ENCODE assay signal across 9 cellular contexts in genomic region chr22:30763815-30764686, GRCh38.
A peak's percentile ranks its signal among the peaks of the same experiment; 100 is the strongest.
DNase-seq lines count a peak whose midpoint lies in the region; ATAC-seq and TF ChIP-seq lines count a peak whose summit lies in the region.
"Had no signal": no experiment of that assay in that cellular context is flagged by ENCODE, and none has a peak within 500 bp of the region (broad histone marks: within the 10 kb centered on the region; RNA-seq: fewer than 3 reads in every experiment).

No MANE protein-coding gene starts in this region.

- H3K36me3 ChIP-seq in Peyer's patch (no peaks in the 10 kb centered on the region), gastrocnemius medialis (no peaks in the 10 kb centered on the region)

- H3K27ac ChIP-seq in Peyer's patch (no peak overlapping the region), right cardiac atrium (ENCODE audit: low read length) (no peak overlapping the region), gastrocnemius medialis (no peak overlapping the region)

- TF ChIP-seq CTCF in LNCAP (IDR thresholded peaks at IDR 0.05): peak; percentile 67
- TF ChIP-seq CTCF in Peyer's patch (IDR thresholded peaks at IDR 0.05): peak in 4 of 6 experiments; percentile 52 to 80 (median 78)
- peak; percentile 26 to 59 (median 51) for TF ChIP-seq CTCF in gastrocnemius medialis (IDR thresholded peaks at IDR 0.05 in 4 of 5, conservative IDR thresholded peaks at IDR 0.05 in 1 of 5)

- intact Hi-C loops in right cardiac atrium (cut with DNase I): loop anchor here in 2 of 4 donors (2.0 kb wide), 2 partner anchors 155 to 157 kb away; no protein-coding TSS in a partner anchor
- intact Hi-C loops in gastrocnemius medialis (cut with DNase I; ENCODE audit: low total_unique reads): loop anchor here (1.0 kb wide), 1 partner anchor 156 kb away; no protein-coding TSS in a partner anchor

- no peak overlapping the region for H3K4me3 Mint-ChIP-seq in activated naive CD8-positive, alpha-beta T cell treated with anti-CD3 and anti-CD28 coated beads, Interleukin-2, amount 10 ng/mL, durations not matched to agents 7 days and 5 days
- H3K4me3 Mint-ChIP-seq: stimulated activated naive CD8-positive, alpha-beta T cell treated with anti-CD3 and anti-CD28 coated beads, Interleukin-15, Interleukin-2, amounts not matched to agents 100 ng/mL and 50 ng/mL, for 24 hours had no signal

- no peaks in the 10 kb centered on the region for H3K9me3 Mint-ChIP-seq in activated naive CD8-positive, alpha-beta T cell treated with anti-CD3 and anti-CD28 coated beads, Interleukin-2, amount 10 ng/mL, durations not matched to agents 7 days and 5 days
- H3K9me3 Mint-ChIP-seq: stimulated activated naive CD8-positive, alpha-beta T cell treated with anti-CD3 and anti-CD28 coated beads, Interleukin-15, Interleukin-2, amounts not matched to agents 100 ng/mL and 50 ng/mL, for 24 hours had no signal

- H3K4me1 ChIP-seq in Peyer's patch (no peaks in the 10 kb centered on the region), right cardiac atrium (ENCODE audit: control insufficient read depth, insufficient read depth, low read length) (no peaks in the 10 kb centered on the region), gastrocnemius medialis (no peaks in the 10 kb centered on the region)

- H3K4me3 ChIP-seq in Peyer's patch (no peak overlapping the region), right cardiac atrium (ENCODE audit: low read length) (no peak overlapping the region), gastrocnemius medialis (no peak overlapping the region)

- no peaks in the 10 kb centered on the region for H3K27me3 Mint-ChIP-seq in activated naive CD8-positive, alpha-beta T cell treated with anti-CD3 and anti-CD28 coated beads, Interleukin-2, amount 10 ng/mL, durations not matched to agents 7 days and 5 days
- H3K27me3 Mint-ChIP-seq: stimulated activated naive CD8-positive, alpha-beta T cell treated with anti-CD3 and anti-CD28 coated beads, Interleukin-15, Interleukin-2, amounts not matched to agents 100 ng/mL and 50 ng/mL, for 24 hours had no signal

- DNase-seq in Daoy (ENCODE audit: low read depth) (peak; percentile 71), Peyer's patch (peak in 1 of 3 donors; percentile 69), right cardiac atrium (peak in 2 of 3 donors; percentile 31 to 57), gastrocnemius medialis (peak; percentile 13 to 30)
- DNase-seq in activated naive CD8-positive, alpha-beta T cell treated with anti-CD3 and anti-CD28 coated beads, Interleukin-2, amount 10 ng/mL, durations not matched to agents 7 days and 5 days: peak; percentile 33

- no peaks in the 10 kb centered on the region for H3K36me3 Mint-ChIP-seq in activated naive CD8-positive, alpha-beta T cell treated with anti-CD3 and anti-CD28 coated beads, Interleukin-2, amount 10 ng/mL, durations not matched to agents 7 days and 5 days

- in situ Hi-C loops in gastrocnemius medialis (cut with MboI; ENCODE audit: low sequenced_read_pairs in 4 of 4): loop anchor here in 3 of 4 donors (10.0 to 25.0 kb wide), 2 partner anchors 151 to 373 kb away; partner anchors contain the start of gene PLA2G3 (in 1 of the 3)

- ATAC-seq in activated naive CD8-positive, alpha-beta T cell treated with anti-CD3 and anti-CD28 coated beads, Interleukin-2, amount 10 ng/mL, durations not matched to agents 7 days and 5 days (ENCODE audit: low read depth): peak; percentile 81
- peak; percentile 66 to 71 for ATAC-seq in right cardiac atrium
- ATAC-seq in gastrocnemius medialis: peak in 1 of 2 donors; percentile 71
- ATAC-seq in HG02840 (IDR thresholded peaks at IDR 0.05; ENCODE audit: low FRiP score, unreplicated experiment): no peak
- no peak for ATAC-seq in GM19463 (IDR thresholded peaks at IDR 0.05; ENCODE audit: unreplicated experiment)

- H3K27ac Mint-ChIP-seq in activated naive CD8-positive, alpha-beta T cell treated with anti-CD3 and anti-CD28 coated beads, Interleukin-2, amount 10 ng/mL, durations not matched to agents 7 days and 5 days: no peak overlapping the region
- H3K27ac Mint-ChIP-seq: stimulated activated naive CD8-positive, alpha-beta T cell treated with anti-CD3 and anti-CD28 coated beads, Interleukin-15, Interleukin-2, amounts not matched to agents 100 ng/mL and 50 ng/mL, for 24 hours had no signal

- 46% methylated on average over 12 of the region's 12 CpGs for WGBS in right cardiac atrium

- POLR2A ChIA-PET in activated naive CD8-positive, alpha-beta T cell treated with anti-CD3 and anti-CD28 coated beads, Interleukin-2, amount 10 ng/mL, durations not matched to agents 7 days and 5 days (lab: Charles Lee): interaction anchor here (1.4 kb wide), 1 partner anchor 318 kb away, joined by 5 read pairs; no protein-coding TSS in a partner anchor

- TF ChIP-seq POLR2A in Peyer's patch (IDR thresholded peaks at IDR 0.05) (no peak), gastrocnemius medialis (IDR thresholded peaks at IDR 0.05) (no peak)

- H3K27me3 ChIP-seq in Peyer's patch (no peaks in the 10 kb centered on the region), right cardiac atrium (ENCODE audit: control insufficient read depth, insufficient read depth) (no peaks in the 10 kb centered on the region), gastrocnemius medialis (no peaks in the 10 kb centered on the region)

- H3K9me3 ChIP-seq in Peyer's patch (no peaks in the 10 kb centered on the region), right cardiac atrium (ENCODE audit: control insufficient read depth, low read length) (no peaks in the 10 kb centered on the region), gastrocnemius medialis (no peaks in the 10 kb centered on the region)

- peaks cover 3% of the 10 kb centered on the region for H3K4me1 Mint-ChIP-seq in activated naive CD8-positive, alpha-beta T cell treated with anti-CD3 and anti-CD28 coated beads, Interleukin-2, amount 10 ng/mL, durations not matched to agents 7 days and 5 days

Comparison
In these comparisons a context has a peak if more than half of its experiments do, and no peak if none do; other contexts are left out.
1. ATAC-seq: peak in activated naive CD8-positive, alpha-beta T cell treated with anti-CD3 and anti-CD28 coated beads, Interleukin-2, amount 10 ng/mL, durations not matched to agents 7 days and 5 days (single experiment) and right cardiac atrium (2 of 2); none in HG02840 (single experiment) and GM19463 (single experiment).
2. Peak in every context shown above with its lines, with median percentiles within 50 percentile points of each other: CTCF ChIP-seq.